18 cellular contexts compared by ENCODE assay signal in the genomic region with DNA sequence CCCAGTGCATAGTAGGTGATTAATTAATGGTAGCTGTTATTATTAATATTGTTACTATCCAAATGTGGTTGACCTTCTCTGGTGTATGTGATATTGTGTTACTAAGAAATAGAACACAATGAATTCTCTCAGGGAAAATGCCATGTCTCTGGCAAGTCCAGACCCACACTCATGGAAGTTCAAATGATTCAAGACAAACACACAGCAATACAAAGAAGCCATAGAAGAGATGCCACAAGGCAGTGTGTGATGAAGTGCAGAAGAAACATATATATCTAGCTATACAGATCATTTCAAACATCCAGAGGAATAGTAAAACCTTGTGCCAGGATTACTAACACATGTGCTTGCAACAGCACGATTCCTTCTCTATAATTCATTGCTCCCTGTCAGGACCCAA.
DNase-seq lines count a peak whose midpoint lies in the region; ATAC-seq and TF ChIP-seq lines count a peak whose summit lies in the region.
"Had no signal": no experiment of that assay in that cellular context is flagged by ENCODE, and none has a peak within 500 bp of the region (broad histone marks: within the 10 kb centered on the region; RNA-seq: fewer than 3 reads in every experiment).

No MANE protein-coding gene starts in this region.

- no peak overlapping the region for H3K27ac Mint-ChIP-seq in WTC11
- H3K27ac Mint-ChIP-seq: CD14-positive monocyte; CD4-positive, alpha-beta memory T cell; CD4-positive, CD25-positive, alpha-beta regulatory T cell had no signal

- WGBS in transverse colon (ENCODE audit: low coverage in 1 of 2), 2 donors, result 33 to 71% methylated on average over 1 of the region's 1 CpG

- no peaks in the 10 kb centered on the region for H3K27me3 ChIP-seq in transverse colon
- H3K27me3 ChIP-seq: BE2C, BLaER1 had no signal

- in situ Hi-C loops in SK-MEL-5 (cut with HindIII; ENCODE audit: low pct_unique_long_range_greater_than_20kb, low sequenced_read_pairs), result no loop called here
- in situ Hi-C loops in transverse colon (cut with MboI; ENCODE audit: low pct_ligation_motif_present in 1 of 4, low pct_unique_long_range_greater_than_20kb in 1 of 4, low sequenced_read_pairs in 3 of 4), result no loop called here

- TF ChIP-seq CTCF in transverse colon (IDR thresholded peaks at IDR 0.05), result no peak
- TF ChIP-seq CTCF in WTC11 (IDR thresholded peaks at IDR 0.05), result no peak

- no peak overlapping the region for H3K4me3 ChIP-seq in transverse colon
- H3K4me3 ChIP-seq: BLaER1 had no signal

- peaks cover 10% of the 10 kb centered on the region for H3K4me1 Mint-ChIP-seq in WTC11
- H3K4me1 Mint-ChIP-seq: CD14-positive monocyte; CD4-positive, alpha-beta memory T cell; CD4-positive, CD25-positive, alpha-beta regulatory T cell; CD8-positive, alpha-beta memory T cell had no signal

- peaks cover 4% of the 10 kb centered on the region; the same call in 1 of the 2 replicates for H3K27me3 Mint-ChIP-seq in WTC11 (ENCODE audit: low read depth)
- H3K27me3 Mint-ChIP-seq: CD8-positive, alpha-beta memory T cell had no signal

- DNase-seq in SK-MEL-5 (ENCODE audit: low read depth, low spot score), result peak; percentile 63
- DNase-seq in foreskin melanocyte, result peak; percentile 82
- DNase-seq in sciatic nerve (ENCODE audit: low spot score), result no peak
- no peak for DNase-seq in transverse colon
- DNase-seq in erythroblast (lab: John Stamatoyannopoulos, UW), result no peak
- DNase-seq in WTC11 (ENCODE audit: low spot score), result no peak
- DNase-seq: 8988T; ACHN; BE2C; C1 segment of cervical spinal cord; CD4-positive, alpha-beta memory T cell; CD4-positive, CD25-positive, alpha-beta regulatory T cell; CD8-positive, alpha-beta memory T cell; COR-L47; DMS79 treated with DMSO at 0.1 percent for 48 hours; GF-D8 had no signal

- no peaks in the 10 kb centered on the region for H3K36me3 ChIP-seq in transverse colon
- H3K36me3 ChIP-seq: BE2C, BLaER1 had no signal

- H3K9me3 Mint-ChIP-seq in WTC11, result peaks cover 4% of the 10 kb centered on the region

- H3K4me1 ChIP-seq in transverse colon, result no peaks in the 10 kb centered on the region
- H3K4me1 ChIP-seq: BE2C, BLaER1 had no signal

- CTCF ChIA-PET in WTC11 (lab: Charles Lee), result no interaction called here

- H3K27ac ChIP-seq in transverse colon, result no peak overlapping the region
- H3K27ac ChIP-seq: BLaER1 had no signal

- ATAC-seq in sciatic nerve, result peak; percentile 18
- no peak for ATAC-seq in WTC11

- POLR2A ChIA-PET in WTC11 (lab: Charles Lee), result no interaction called here

- TF ChIP-seq EP300 in transverse colon (IDR thresholded peaks at IDR 0.05; ENCODE audit: low read depth), result no peak

- no peak overlapping the region for H3K4me3 Mint-ChIP-seq in WTC11
- H3K4me3 Mint-ChIP-seq: CD14-positive monocyte; CD4-positive, alpha-beta memory T cell; CD4-positive, CD25-positive, alpha-beta regulatory T cell; CD8-positive, alpha-beta memory T cell had no signal

- H3K36me3 Mint-ChIP-seq in WTC11, result no peaks in the 10 kb centered on the region
- H3K36me3 Mint-ChIP-seq: CD14-positive monocyte; CD4-positive, alpha-beta memory T cell; CD4-positive, CD25-positive, alpha-beta regulatory T cell; CD8-positive, alpha-beta memory T cell had no signal

- intact Hi-C loops in sciatic nerve (cut with DNase I), result no loop called here
- intact Hi-C loops in transverse colon (cut with DNase I; ENCODE audit: low total_unique reads), result no loop called here

- H3K9me3 ChIP-seq in transverse colon, result no peaks in the 10 kb centered on the region
- H3K9me3 ChIP-seq: BE2C had no signal

- TF ChIP-seq POLR2A in transverse colon (IDR thresholded peaks at IDR 0.05) (no peak), erythroblast (IDR thresholded peaks at IDR 0.05; ENCODE audit: low read length) (no peak)

TF ChIP-seq in WTC11, 78 proteins besides CTCF, POLR2A, EP300 and RAD21:
- TF ChIP-seq CREM (CRISPR knock-in tag; IDR thresholded peaks at IDR 0.05) (no peak), NR2C2 (CRISPR knock-in tag; IDR thresholded peaks at IDR 0.05) (no peak), PRRX2 (CRISPR knock-in tag; IDR thresholded peaks at IDR 0.05) (no peak), MYBL2 (CRISPR knock-in tag; IDR thresholded peaks at IDR 0.05) (no peak), RELA (CRISPR knock-in tag; IDR thresholded peaks at IDR 0.05; ENCODE audit: borderline replicate concordance) (no peak), ZNF423 (CRISPR knock-in tag; IDR thresholded peaks at IDR 0.05) (no peak), NFATC4 (CRISPR knock-in tag; IDR thresholded peaks at IDR 0.05) (no peak), ZNF671 (CRISPR knock-in tag; IDR thresholded peaks at IDR 0.05) (no peak), TCF7 (CRISPR knock-in tag; IDR thresholded peaks at IDR 0.05; ENCODE audit: low read depth) (no peak), SMAD4 (CRISPR knock-in tag; IDR thresholded peaks at IDR 0.05) (no peak)
TF ChIP-seq in WTC11: peak in this region for 0.

Comparison
In these comparisons a context has a peak if more than half of its experiments do, and no peak if none do; other contexts are left out.
1. DNase-seq: peak in SK-MEL-5 (single experiment) and foreskin melanocyte (single experiment); none in sciatic nerve (single experiment), transverse colon (single experiment), erythroblast (0 of 2) and WTC11 (single experiment).